12 cellular contexts compared by ENCODE assay signal in genomic region chr1:58249371-58249728, GRCh38.
A peak's percentile ranks its signal among the peaks of the same experiment; 100 is the strongest.
DNase-seq lines count a peak whose midpoint lies in the region; ATAC-seq and TF ChIP-seq lines count a peak whose summit lies in the region.
"Had no signal": no experiment of that assay in that cellular context is flagged by ENCODE, and none has a peak within 500 bp of the region (broad histone marks: within the 10 kb centered on the region; RNA-seq: fewer than 3 reads in every experiment).

No MANE protein-coding gene starts in this region.

- TF ChIP-seq CTCF in SK-N-SH (IDR thresholded peaks at IDR 0.05) (no peak), spleen (IDR thresholded peaks at IDR 0.05 in 8 of 11, conservative IDR thresholded peaks at IDR 0.05 in 3 of 11) (no peak)

- H3K9me3 ChIP-seq in SK-N-SH, result no peaks in the 10 kb centered on the region
- no peaks in the 10 kb centered on the region for H3K9me3 ChIP-seq in spleen

- peaks cover 11 to 16% of the 10 kb centered on the region in 2 experiments; a peak in 2 of 4 replicates for H3K4me1 ChIP-seq in SK-N-SH (ENCODE audit: control insufficient read depth in 1 of 2, insufficient read depth in 2 of 2, low read depth in 1 of 2, low read length in 1 of 2)
- peaks cover 4 to 37% (median 19%) of the 10 kb centered on the region in 6 donors for H3K4me1 ChIP-seq in spleen

- ATAC-seq in SK-N-SH treated with all-trans-retinoic acid at 6 μM for 48 hours, result no peak
- ATAC-seq in HG02610 (IDR thresholded peaks at IDR 0.05; ENCODE audit: unreplicated experiment), result no peak

- peak overlapping the region; percentile 44 to 47 for H3K4me3 ChIP-seq in SK-N-SH (ENCODE audit: low read depth in 2 of 2, low read length in 1 of 2)
- peak overlapping the region in 6 of 8 donors; percentile 19 to 58 (median 29) for H3K4me3 ChIP-seq in spleen

- CTCF ChIA-PET in SK-N-SH (lab: Yijun Ruan, JAX), result interaction anchor here (0.5 kb wide), 1 partner anchor 55 kb away, joined by 3 read pairs; no protein-coding TSS in a partner anchor

- TF ChIP-seq EP300 in SK-N-SH (IDR thresholded peaks at IDR 0.05; ENCODE audit: borderline replicate concordance in 1 of 2, low read depth in 1 of 2, low read length in 1 of 2), result no peak

- WGBS in SK-N-SH (ENCODE audit: low lambda C conversion rate), result 4% methylated on average over 15 of the region's 15 CpGs
- WGBS in spleen, 5 donors, result 3 to 7% (median 4%) methylated on average over 15 of the region's 15 CpGs

- no peaks in the 10 kb centered on the region for H3K9me3 Mint-ChIP-seq in activated naive CD8-positive, alpha-beta T cell treated with anti-CD3 and anti-CD28 coated beads for 36 hours
- H3K9me3 Mint-ChIP-seq in immature natural killer cell, result no peaks in the 10 kb centered on the region
- H3K9me3 Mint-ChIP-seq: activated T-helper 1 cell treated with anti-CD3 and anti-CD28 coated beads, Interleukin-12 subunit alpha, Interleukin-12 subunit beta, Interleukin-2, Interleukin-4 antibody, amounts not matched to agents 30 ng/mL and 10 ng/mL and 1 ng/mL, durations not matched to agents 14 hours and 24 hours and 36 hours; dendritic cell treated with granulocyte-macrophage colony-stimulating factor and Interleukin-4, amounts not matched to agents 40 ng/mL and 50 ng/mL, for 4 days had no signal

- DNase-seq in SK-N-SH (no peak), immature natural killer cell (no peak), spleen (no peak), mucosa of gallbladder (ENCODE audit: low spot score) (no peak), GF-D8 (lab: John Stamatoyannopoulos, UW) (no peak)
- DNase-seq in activated naive CD8-positive, alpha-beta T cell treated with anti-CD3 and anti-CD28 coated beads for 36 hours, result no peak
- DNase-seq: ACHN, Kasumi-1 had no signal

- intact Hi-C loops in spleen (cut with DNase I; ENCODE audit: low total_unique reads), result no loop called here

- peaks cover 53% of the 10 kb centered on the region for H3K27me3 Mint-ChIP-seq in activated naive CD8-positive, alpha-beta T cell treated with anti-CD3 and anti-CD28 coated beads for 36 hours
- H3K27me3 Mint-ChIP-seq in immature natural killer cell (ENCODE audit: low read depth in 3 of 3), result peaks cover 6 to 12% (median 6%) of the 10 kb centered on the region in 3 donors

- H3K4me1 Mint-ChIP-seq in activated naive CD8-positive, alpha-beta T cell treated with anti-CD3 and anti-CD28 coated beads for 36 hours, result peaks cover 4% of the 10 kb centered on the region
- peaks cover 0 to 16% of the 10 kb centered on the region in 2 donors for H3K4me1 Mint-ChIP-seq in immature natural killer cell

- H3K36me3 Mint-ChIP-seq in activated naive CD8-positive, alpha-beta T cell treated with anti-CD3 and anti-CD28 coated beads for 36 hours, result no peaks in the 10 kb centered on the region
- H3K36me3 Mint-ChIP-seq in immature natural killer cell, result peaks cover 0 to 5% (median 0%) of the 10 kb centered on the region in 3 donors

- H3K27ac Mint-ChIP-seq in activated naive CD8-positive, alpha-beta T cell treated with anti-CD3 and anti-CD28 coated beads for 36 hours, result no peak overlapping the region
- no peak overlapping the region for H3K27ac Mint-ChIP-seq in immature natural killer cell
- H3K27ac Mint-ChIP-seq: activated T-helper 1 cell treated with anti-CD3 and anti-CD28 coated beads, Interleukin-12 subunit alpha, Interleukin-12 subunit beta, Interleukin-2, Interleukin-4 antibody, amounts not matched to agents 30 ng/mL and 10 ng/mL and 1 ng/mL, durations not matched to agents 14 hours and 24 hours and 36 hours; dendritic cell treated with granulocyte-macrophage colony-stimulating factor and Interleukin-4, amounts not matched to agents 40 ng/mL and 50 ng/mL, for 4 days had no signal

- no peaks in the 10 kb centered on the region for H3F3A ChIP-seq in SK-N-SH (replicated peaks; ENCODE audit: insufficient read depth)

- peak overlapping the region; percentile 40 for H3K4me3 Mint-ChIP-seq in activated naive CD8-positive, alpha-beta T cell treated with anti-CD3 and anti-CD28 coated beads for 36 hours
- peak overlapping the region in 4 of 5 donors; percentile 45 to 72 (median 67) for H3K4me3 Mint-ChIP-seq in immature natural killer cell
- H3K4me3 Mint-ChIP-seq: activated T-helper 1 cell treated with anti-CD3 and anti-CD28 coated beads, Interleukin-12 subunit alpha, Interleukin-12 subunit beta, Interleukin-2, Interleukin-4 antibody, amounts not matched to agents 30 ng/mL and 10 ng/mL and 1 ng/mL, durations not matched to agents 14 hours and 24 hours and 36 hours; dendritic cell treated with granulocyte-macrophage colony-stimulating factor and Interleukin-4, amounts not matched to agents 40 ng/mL and 50 ng/mL, for 4 days had no signal

- H3K9me2 ChIP-seq in SK-N-SH, result no peaks in the 10 kb centered on the region

- H4K20me1 ChIP-seq in SK-N-SH (ENCODE audit: insufficient read depth), result no peaks in the 10 kb centered on the region

- peaks cover 15% of the 10 kb centered on the region for H3K27me3 ChIP-seq in SK-N-SH (ENCODE audit: insufficient read depth)
- peaks cover 0 to 48% (median 30%) of the 10 kb centered on the region in 7 donors for H3K27me3 ChIP-seq in spleen (replicated peaks in 1 of 7)

- POLR2A ChIA-PET in SK-N-SH (lab: Yijun Ruan, JAX), result no interaction called here

- no peaks in the 10 kb centered on the region for H3K79me2 ChIP-seq in SK-N-SH (ENCODE audit: insufficient read depth)

- H3K4me2 ChIP-seq in SK-N-SH, result peak overlapping the region; percentile 83

- no peak for TF ChIP-seq POLR2A in spleen (IDR thresholded peaks at IDR 0.05)

- TF ChIP-seq RAD21 in SK-N-SH (IDR thresholded peaks at IDR 0.05; ENCODE audit: low read length), result no peak

- H3K9ac ChIP-seq in SK-N-SH, result no peak overlapping the region

- no peak overlapping the region for H3K27ac ChIP-seq in SK-N-SH (ENCODE audit: low read depth in 2 of 2, low read length in 1 of 2)
- no peak overlapping the region for H3K27ac ChIP-seq in spleen

- no peak overlapping the region for H2AFZ ChIP-seq in SK-N-SH (ENCODE audit: low read depth)

- H3K36me3 ChIP-seq in SK-N-SH (replicated peaks in 1 of 2; ENCODE audit: control insufficient read depth in 1 of 2, insufficient read depth in 2 of 2, low read length in 1 of 2) (no peaks in the 10 kb centered on the region), spleen (no peaks in the 10 kb centered on the region)

TF ChIP-seq in SK-N-SH, 30 proteins besides CTCF, POLR2A, EP300 and RAD21 (continues in another document):
- TF ChIP-seq ZBTB33 (IDR thresholded peaks at IDR 0.05; ENCODE audit: borderline replicate concordance, low read depth) (no peak), ELF1 (IDR thresholded peaks at IDR 0.05) (no peak), FOSL2 (IDR thresholded peaks at IDR 0.05; ENCODE audit: borderline replicate concordance, low read depth) (no peak), FOXJ3 (CRISPR knock-in tag; IDR thresholded peaks at IDR 0.05) (no peak), RCOR1 (IDR thresholded peaks at IDR 0.05; ENCODE audit: low read length) (no peak), JUND (IDR thresholded peaks at IDR 0.05) (no peak), MAX (IDR thresholded peaks at IDR 0.05; ENCODE audit: low read depth) (no peak), NRF1 (IDR thresholded peaks at IDR 0.05; ENCODE audit: low read depth, low read length) (no peak), FOXM1 (IDR thresholded peaks at IDR 0.05; ENCODE audit: low read depth) (no peak)

TF ChIP-seq in SK-N-SH treated with all-trans-retinoic acid at 6 μM for 48 hours, 23 proteins besides CTCF, POLR2A, EP300 and RAD21 (continues in another document):
- TF ChIP-seq GLIS3 (CRISPR knock-in tag; IDR thresholded peaks at IDR 0.05), result no peak
- TF ChIP-seq CSRNP3 (CRISPR knock-in tag; IDR thresholded peaks at IDR 0.05), result no peak
- no peak for TF ChIP-seq ESRRG (CRISPR knock-in tag; IDR thresholded peaks at IDR 0.05)
- TF ChIP-seq CSDC2 (CRISPR knock-in tag; IDR thresholded peaks at IDR 0.05), result no peak
- TF ChIP-seq ARNTL (CRISPR knock-in tag; IDR thresholded peaks at IDR 0.05; ENCODE audit: borderline replicate concordance, low read depth), result no peak
- no peak for TF ChIP-seq TCF4 (CRISPR knock-in tag; IDR thresholded peaks at IDR 0.05; ENCODE audit: borderline replicate concordance)
- no peak for TF ChIP-seq ZNF70 (CRISPR knock-in tag; IDR thresholded peaks at IDR 0.05)
- TF ChIP-seq CREB5 (CRISPR knock-in tag; IDR thresholded peaks at IDR 0.05; ENCODE audit: low read depth), result no peak
- no peak for TF ChIP-seq TOX (CRISPR knock-in tag; IDR thresholded peaks at IDR 0.05; ENCODE audit: borderline replicate concordance)
- no peak for TF ChIP-seq BACH2 (CRISPR knock-in tag; IDR thresholded peaks at IDR 0.05; ENCODE audit: borderline replicate concordance)
